ENCODE assay signal across 12 cellular contexts in genomic region chr18:38933910-38934510, GRCh38.
DNase-seq lines count a peak whose midpoint lies in the region; ATAC-seq and TF ChIP-seq lines count a peak whose summit lies in the region.
"Had no signal": no experiment of that assay in that cellular context is flagged by ENCODE, and none has a peak within 500 bp of the region (broad histone marks: within the 10 kb centered on the region; RNA-seq: fewer than 3 reads in every experiment).

No MANE protein-coding gene starts in this region.

- peak; percentile 50 for ATAC-seq in GM19035 (IDR thresholded peaks at IDR 0.05; ENCODE audit: unreplicated experiment)
- peak; percentile 85 for ATAC-seq in GM21825 (IDR thresholded peaks at IDR 0.05; ENCODE audit: unreplicated experiment)
- ATAC-seq in HG03175 (IDR thresholded peaks at IDR 0.05; ENCODE audit: unreplicated experiment) = peak; percentile 79

- DNase-seq in kidney epithelial cell (ENCODE audit: low read depth) (peak; percentile 38), head of caudate nucleus (no peak), NOMO-1 treated with dmso at 0.1 percent for 144 hours (lab: John Stamatoyannopoulos, UW; ENCODE audit: unreplicated experiment) (no peak), NCI-H2029 treated with DMSO at 0.1 percent for 48 hours (lab: John Stamatoyannopoulos, UW) (no peak), cerebellar nuclear complex (lab: John Stamatoyannopoulos, UW) (no peak)
- DNase-seq: amygdala, COR-L47, NCI-H1092 treated with DMSO at 0.1 percent for 48 hours, thyroid gland had no signal

- no peak overlapping the region for H3K4me3 ChIP-seq in kidney epithelial cell (ENCODE audit: low read depth, low read length)
- H3K4me3 ChIP-seq: thyroid gland had no signal

- intact Hi-C loops in head of caudate nucleus (cut with DNase I) = no loop called here

- no peaks in the 10 kb centered on the region for H3K36me3 ChIP-seq in kidney epithelial cell (ENCODE audit: control insufficient read depth, insufficient read depth, low read length)
- H3K36me3 ChIP-seq: thyroid gland had no signal

- TF ChIP-seq CTCF in kidney epithelial cell (IDR thresholded peaks at IDR 0.05; ENCODE audit: insufficient read depth, low read length, poor library complexity, severe bottlenecking) = no peak

- H3K27me3 ChIP-seq in kidney epithelial cell (ENCODE audit: control insufficient read depth, insufficient read depth, low read length) = no peaks in the 10 kb centered on the region
- H3K27me3 ChIP-seq: thyroid gland had no signal
